ENCODE assay signal across 8 cellular contexts in genomic region chr10:62811159-62811875, GRCh38. TPM values are rescaled to one million over a fixed set of nuclear protein-coding genes. Genes with fewer than 3 reads are reported as not detected.
DNase-seq lines count a peak whose midpoint lies in the region; ATAC-seq and TF ChIP-seq lines count a peak whose summit lies in the region.

No MANE protein-coding gene starts in this region.

- peaks cover 26% of the 10 kb centered on the region for H3K36me3 Mint-ChIP-seq in type B pancreatic cell

- peak; percentile 89 for DNase-seq in activated effector memory CD4-positive, alpha-beta T cell treated with anti-CD3 and anti-CD28 coated beads, Interleukin-2, amount 50 U/mL, for 16 hours
- DNase-seq in activated effector memory CD4-positive, alpha-beta T cell treated with Interleukin-2 at 50 U/mL for 16 hours = no peak
- DNase-seq in activated naive CD4-positive, alpha-beta T cell treated with anti-CD3 and anti-CD28 coated beads, Interleukin-2, amount 50 U/mL, for 16 hours = peak; percentile 73
- no peak for DNase-seq in type B pancreatic cell (ENCODE audit: extremely low spot score, unreplicated experiment)
- DNase-seq in SIG-M5 treated with dmso at 0.1 percent for 504 hours (lab: John Stamatoyannopoulos, UW; ENCODE audit: unreplicated experiment) = no peak
- DNase-seq in NCI-H2081 treated with DMSO at 0.1 percent for 48 hours (lab: John Stamatoyannopoulos, UW) = no peak
- DNase-seq in NCI-H510A (lab: John Stamatoyannopoulos, UW) = no peak

- peaks cover 54% of the 10 kb centered on the region for H3K27me3 Mint-ChIP-seq in type B pancreatic cell

- peak; percentile 36 for ATAC-seq in HG03469 (IDR thresholded peaks at IDR 0.05; ENCODE audit: unreplicated experiment)

- TF ChIP-seq CTCF in type B pancreatic cell (conservative IDR thresholded peaks at IDR 0.05) = no peak

- no peak overlapping the region for H3K27ac Mint-ChIP-seq in type B pancreatic cell

- H3K4me1 Mint-ChIP-seq in type B pancreatic cell (ENCODE audit: unreplicated experiment) = peaks cover 31% of the 10 kb centered on the region

- H3K4me3 Mint-ChIP-seq in type B pancreatic cell = peak overlapping the region; percentile 49

- no peaks in the 10 kb centered on the region for H3K9me3 Mint-ChIP-seq in type B pancreatic cell

RNA-seq across cellular contexts. Expression of gene EGR2, which starts 4.8 kb away (rescaled TPM):
- 17.6 and 26.7 TPM in 2 replicates for total RNA-seq in type B pancreatic cell (ENCODE audit: low replicate concordance)

RNA-seq across cellular contexts. Expression of gene ADO, which starts 6.8 kb away (rescaled TPM):
- 15.7 and 27.5 TPM in 2 replicates for total RNA-seq in type B pancreatic cell (ENCODE audit: low replicate concordance)

Comparison
In these comparisons a context has a peak if more than half of its experiments do, and no peak if none do; other contexts are left out.
1. DNase-seq: peak in activated effector memory CD4-positive, alpha-beta T cell treated with anti-CD3 and anti-CD28 coated beads, Interleukin-2, amount 50 U/mL, for 16 hours (single experiment) and activated naive CD4-positive, alpha-beta T cell treated with anti-CD3 and anti-CD28 coated beads, Interleukin-2, amount 50 U/mL, for 16 hours (single experiment); none in activated effector memory CD4-positive, alpha-beta T cell treated with Interleukin-2 at 50 U/mL for 16 hours (single experiment), type B pancreatic cell (single experiment), SIG-M5 treated with dmso at 0.1 percent for 504 hours (single experiment), NCI-H2081 treated with DMSO at 0.1 percent for 48 hours (single experiment) and NCI-H510A (single experiment).